In genomic region chr10:80078448-80079311, GRCh38 we compare ENCODE assay signal across 8 cellular contexts. TPM values are rescaled to one million over a fixed set of nuclear protein-coding genes. Genes with fewer than 3 reads are reported as not detected.
DNase-seq lines count a peak whose midpoint lies in the region; ATAC-seq, FAIRE-seq and TF ChIP-seq lines count a peak whose summit lies in the region.

TSS of gene TMEM254 (plus strand) at chr10:80078665. CDS start at chr10:80078700, 35 bp downstream.

- TF ChIP-seq CTCF in astrocyte (IDR thresholded peaks at IDR 0.05; ENCODE audit: insufficient read depth, low read depth, low read length) = no peak

- H3K36me3 ChIP-seq in astrocyte (ENCODE audit: insufficient read depth, low read length) (no peaks in the 10 kb centered on the region), aorta (ENCODE audit: control insufficient read depth in 1 of 2, insufficient read depth in 2 of 2, low read length in 1 of 2) (no peaks in the 10 kb centered on the region)

- intact Hi-C loops in aorta (cut with DNase I) = loop anchor here in 1 of 2 donors (5.0 to 10.0 kb wide), 2 partner anchors 56 to 96 kb away; partner anchors contain the start of gene PLAC9

- H3K27ac Mint-ChIP-seq in astrocyte (ENCODE audit: unreplicated experiment) = peak within 1 kb of the TSS; percentile 95

- H3K27me3 ChIP-seq in astrocyte (ENCODE audit: insufficient read depth, low read length) = no peaks in the 10 kb centered on the region
- H3K27me3 ChIP-seq in aorta (ENCODE audit: control insufficient read depth in 1 of 2, insufficient read depth in 2 of 2, low read length in 1 of 2) = no peaks in the 10 kb centered on the region

- H3K9me3 ChIP-seq in astrocyte (ENCODE audit: insufficient read depth, low read depth, low read length) = no peaks in the 10 kb centered on the region
- H3K9me3 ChIP-seq in aorta (ENCODE audit: control insufficient read depth, low read length) = no peaks in the 10 kb centered on the region

- peak within 1 kb of the TSS; percentile 96 for H3K4me2 ChIP-seq in astrocyte (ENCODE audit: low read length)

- no peaks in the 10 kb centered on the region for H3K27me3 Mint-ChIP-seq in astrocyte (ENCODE audit: low read depth, unreplicated experiment)

- no peaks in the 10 kb centered on the region for H3K4me1 Mint-ChIP-seq in astrocyte (ENCODE audit: low read depth, unreplicated experiment)

- H3K4me1 ChIP-seq in astrocyte (ENCODE audit: insufficient read depth, low read length) (peaks cover 5% of the 10 kb centered on the region), aorta (ENCODE audit: control insufficient read depth in 1 of 2, insufficient read depth in 2 of 2, low read length in 2 of 2) (no peaks in the 10 kb centered on the region)

- H3K4me3 ChIP-seq in astrocyte (ENCODE audit: insufficient read depth, low read depth, low read length) (peak within 1 kb of the TSS; percentile 87), aorta (ENCODE audit: low read length in 2 of 2) (peak within 1 kb of the TSS; percentile 63 to 78)

- H3K79me2 ChIP-seq in astrocyte (ENCODE audit: insufficient read depth, low read length) = no peaks in the 10 kb centered on the region

- WGBS in aorta, 2 donors = 0% methylated on average over 63 to 64 of the region's 64 CpGs

- H3K9ac ChIP-seq in astrocyte (ENCODE audit: low read length) = peak within 1 kb of the TSS; percentile 89

- H2AFZ ChIP-seq in astrocyte (ENCODE audit: low read depth, low read length) = peak within 1 kb of the TSS; percentile 95

- no peaks in the 10 kb centered on the region for H3K9me3 Mint-ChIP-seq in astrocyte (ENCODE audit: unreplicated experiment)

- ATAC-seq in GM18505 (IDR thresholded peaks at IDR 0.05; ENCODE audit: unreplicated experiment) = peak; percentile 88
- ATAC-seq in HG02885 (IDR thresholded peaks at IDR 0.05; ENCODE audit: poor library complexity, unreplicated experiment) = peak; percentile 87
- peak; percentile 97 for ATAC-seq in aorta (ENCODE audit: low FRiP score)

- H3K4me3 Mint-ChIP-seq in astrocyte (ENCODE audit: unreplicated experiment) = peak within 1 kb of the TSS; percentile 96

- TF ChIP-seq POLR2A in GM18505 (IDR thresholded peaks at IDR 0.05; ENCODE audit: borderline replicate concordance, extremely low read depth, insufficient read depth, insufficient read length) = peak; percentile 75

- peak within 1 kb of the TSS; percentile 86 for H3K27ac ChIP-seq in astrocyte (ENCODE audit: low read depth, low read length)
- peak within 1 kb of the TSS; percentile 15 to 90 for H3K27ac ChIP-seq in aorta (ENCODE audit: low read depth in 1 of 2, low read length in 2 of 2)

- peak; percentile 75 for DNase-seq in NCI-H1694 (lab: John Stamatoyannopoulos, UW)
- DNase-seq in T-helper 22 cell (ENCODE audit: low read depth) = peak; percentile 60
- DNase-seq in astrocyte (ENCODE audit: low read depth) = peak; percentile 75
- DNase-seq in hepatic stellate cell (ENCODE audit: low spot score) = peak; percentile 91
- DNase-seq in renal cortical epithelial cell (ENCODE audit: low read depth) = peak; percentile 79
- DNase-seq in aorta = peak; percentile 96 to 98

- no peak for FAIRE-seq in astrocyte (lab: Jason Lieb, UNC)

- H4K20me1 ChIP-seq in astrocyte (ENCODE audit: insufficient read depth, low read length) = no peaks in the 10 kb centered on the region

- peaks cover 2% of the 10 kb centered on the region for H3K36me3 Mint-ChIP-seq in astrocyte (ENCODE audit: low read depth, unreplicated experiment)

RNA-seq across cellular contexts. Expression of gene TMEM254, which starts in this region (rescaled TPM):
- total RNA-seq in astrocyte (14.3 and 15.1 TPM in 2 replicates), renal cortical epithelial cell (4.9 and 12.1 TPM in 2 replicates), aorta (1 to 10 TPM; 7.6 to 8.1 TPM)
- polyA plus RNA-seq in aorta = 10 to 100 TPM in 1 of 2 donors, 1 to 10 TPM in 1; 9.6 to 22.8 TPM

Comparison
In these comparisons a context has a peak if more than half of its experiments do, and no peak if none do; other contexts are left out.
1. Peak in every context shown above with its lines: DNase-seq, ATAC-seq, H3K4me3 ChIP-seq and H3K27ac ChIP-seq.